8 cellular contexts compared by ENCODE assay signal in genomic region chr19:49148784-49149651, GRCh38. TPM values are rescaled to one million over a fixed set of nuclear protein-coding genes. Genes with fewer than 3 reads are reported as not detected.
DNase-seq lines count a peak whose midpoint lies in the region; ATAC-seq and TF ChIP-seq lines count a peak whose summit lies in the region.

No MANE protein-coding gene starts in this region.

- CTCF ChIA-PET in RWPE1 (lab: Yijun Ruan, JAX) = interaction anchor here (0.6 to 3.7 kb wide), 3 partner anchors 20 to 61 kb away, joined by 4 to 14 read pairs (median 5); no protein-coding TSS in a partner anchor

- H3K9me3 Mint-ChIP-seq in activated T-helper 2 cell treated with anti-CD3 and anti-CD28 coated beads, Interferon-gamma antibody, Interleukin-2, Interleukin-4, amounts not matched to agents 10 μg/mL and 5 μg/mL and 100 μg/mL, durations not matched to agents 14 hours and 24 hours and 36 hours = no peaks in the 10 kb centered on the region

- POLR2A ChIA-PET in RWPE1 (lab: Yijun Ruan, JAX; ENCODE audit: low non-redundant PET) = interaction anchor here (0.8 kb wide), 1 partner anchor 22 kb away, joined by 8 read pairs; no protein-coding TSS in a partner anchor

- no peak overlapping the region for H3K27ac Mint-ChIP-seq in activated T-helper 2 cell treated with anti-CD3 and anti-CD28 coated beads, Interferon-gamma antibody, Interleukin-2, Interleukin-4, amounts not matched to agents 10 μg/mL and 5 μg/mL and 100 μg/mL, durations not matched to agents 14 hours and 24 hours and 36 hours

- H3K27me3 Mint-ChIP-seq in activated T-helper 2 cell treated with anti-CD3 and anti-CD28 coated beads, Interferon-gamma antibody, Interleukin-2, Interleukin-4, amounts not matched to agents 10 μg/mL and 5 μg/mL and 100 μg/mL, durations not matched to agents 14 hours and 24 hours and 36 hours (ENCODE audit: low read depth) = peaks cover 60% of the 10 kb centered on the region

- DNase-seq in D341Med (ENCODE audit: low spot score) = peak; percentile 93
- DNase-seq in LHCN-M2 (ENCODE audit: low read depth) = peak; percentile 90
- DNase-seq in RWPE1 (ENCODE audit: low spot score) = peak; percentile 99
- DNase-seq in activated T-helper 2 cell treated with anti-CD3 and anti-CD28 coated beads, Interferon-gamma antibody, Interleukin-2, Interleukin-4, amounts not matched to agents 10 μg/mL and 5 μg/mL and 100 μg/mL, durations not matched to agents 14 hours and 24 hours and 36 hours (ENCODE audit: low spot score) = peak; percentile 79
- peak; percentile 73 for DNase-seq in fibroblast of gingiva (ENCODE audit: low read depth)
- DNase-seq in myocyte (ENCODE audit: low read depth) = peak; percentile 96
- peak; percentile 41 to 74 for DNase-seq in stimulated activated CD8-positive, alpha-beta memory T cell treated with anti-CD3 and anti-CD28 coated beads, Interleukin-7, amount 100 ng/mL, for 48 hours (ENCODE audit: extremely low read depth in 1 of 2, low read depth in 1 of 2)

- intact Hi-C loops in activated T-helper 2 cell treated with anti-CD3 and anti-CD28 coated beads, Interferon-gamma antibody, Interleukin-2, Interleukin-4, amounts not matched to agents 10 μg/mL and 5 μg/mL and 100 μg/mL, durations not matched to agents 14 hours and 24 hours and 36 hours (cut with micrococcal nuclease) = loop anchor here (5.0 to 10.0 kb wide), 4 partner anchors 37 to 154 kb away; partner anchors contain the start of genes GYS1, LIN7B and RUVBL2

- no peaks in the 10 kb centered on the region for H3K36me3 Mint-ChIP-seq in activated T-helper 2 cell treated with anti-CD3 and anti-CD28 coated beads, Interferon-gamma antibody, Interleukin-2, Interleukin-4, amounts not matched to agents 10 μg/mL and 5 μg/mL and 100 μg/mL, durations not matched to agents 14 hours and 24 hours and 36 hours (ENCODE audit: low read depth)

- TF ChIP-seq CTCF in RWPE1 (conservative IDR thresholded peaks at IDR 0.05; ENCODE audit: low read depth) = no peak

- H3K4me3 Mint-ChIP-seq in activated T-helper 2 cell treated with anti-CD3 and anti-CD28 coated beads, Interferon-gamma antibody, Interleukin-2, Interleukin-4, amounts not matched to agents 10 μg/mL and 5 μg/mL and 100 μg/mL, durations not matched to agents 14 hours and 24 hours and 36 hours (ENCODE audit: low read depth) = peak overlapping the region; percentile 71

- no peak for ATAC-seq in HG03521 (IDR thresholded peaks at IDR 0.05; ENCODE audit: unreplicated experiment)

- peaks cover 22% of the 10 kb centered on the region for H3K4me1 Mint-ChIP-seq in activated T-helper 2 cell treated with anti-CD3 and anti-CD28 coated beads, Interferon-gamma antibody, Interleukin-2, Interleukin-4, amounts not matched to agents 10 μg/mL and 5 μg/mL and 100 μg/mL, durations not matched to agents 14 hours and 24 hours and 36 hours (ENCODE audit: low read depth)

- peak overlapping the region; percentile 87 for H3K27ac ChIP-seq in RWPE1

RNA-seq across cellular contexts. Expression of gene HRC, which starts 6.2 kb away (rescaled TPM):
- total RNA-seq in LHCN-M2 (2014; rRNA removed) (2.2 TPM in 1 of 2 replicates, not detected in the other), myocyte (375 and 578 TPM in 2 replicates)
- 0.11 TPM for polyA plus RNA-seq in LHCN-M2 (2012)
- not detected in 2 replicates for total RNA-seq in activated T-helper 2 cell treated with anti-CD3 and anti-CD28 coated beads, Interferon-gamma antibody, Interleukin-2, Interleukin-4, amounts not matched to agents 10 μg/mL and 5 μg/mL and 100 μg/mL, durations not matched to agents 14 hours and 24 hours and 36 hours
- 80.4 TPM for polyA plus RNA-seq in myocyte (2012)

RNA-seq across cellular contexts. Expression of gene TRPM4, which starts 8.6 kb away (rescaled TPM):
- total RNA-seq in LHCN-M2 (2014; rRNA removed) (13.9 and 14.2 TPM in 2 replicates), myocyte (14.3 and 18.6 TPM in 2 replicates)
- 18.9 TPM for polyA plus RNA-seq in LHCN-M2 (2012)
- 1.3 and 1.9 TPM in 2 replicates for total RNA-seq in activated T-helper 2 cell treated with anti-CD3 and anti-CD28 coated beads, Interferon-gamma antibody, Interleukin-2, Interleukin-4, amounts not matched to agents 10 μg/mL and 5 μg/mL and 100 μg/mL, durations not matched to agents 14 hours and 24 hours and 36 hours
- 26.5 TPM for polyA plus RNA-seq in myocyte (2012)

RNA-seq across cellular contexts. Expression of gene PPFIA3, which starts 29.7 kb away (rescaled TPM):
- 7.9 and 9.8 TPM in 2 replicates for total RNA-seq in LHCN-M2 (2014; rRNA removed)
- polyA plus RNA-seq in LHCN-M2 (2012) = 5.4 TPM
- total RNA-seq in activated T-helper 2 cell treated with anti-CD3 and anti-CD28 coated beads, Interferon-gamma antibody, Interleukin-2, Interleukin-4, amounts not matched to agents 10 μg/mL and 5 μg/mL and 100 μg/mL, durations not matched to agents 14 hours and 24 hours and 36 hours = 3.6 and 5.0 TPM in 2 replicates
- 10.2 and 12.5 TPM in 2 replicates for total RNA-seq in myocyte
- 6.2 TPM for polyA plus RNA-seq in myocyte (2012)

RNA-seq across cellular contexts. Expression of gene C19orf73, which starts 30.1 kb away (rescaled TPM):
- 1.1 and 3.1 TPM in 2 replicates for total RNA-seq in LHCN-M2 (2014; rRNA removed)
- 1.0 TPM for polyA plus RNA-seq in LHCN-M2 (2012)
- total RNA-seq in activated T-helper 2 cell treated with anti-CD3 and anti-CD28 coated beads, Interferon-gamma antibody, Interleukin-2, Interleukin-4, amounts not matched to agents 10 μg/mL and 5 μg/mL and 100 μg/mL, durations not matched to agents 14 hours and 24 hours and 36 hours = 1.7 and 2.3 TPM in 2 replicates
- total RNA-seq in myocyte = not detected in 2 replicates
- polyA plus RNA-seq in myocyte (2012) = 1.3 TPM

RNA-seq across cellular contexts. Expression of gene LIN7B, which starts 34.8 kb away (rescaled TPM):
- 10.2 and 14.8 TPM in 2 replicates for total RNA-seq in LHCN-M2 (2014; rRNA removed)
- 17.5 TPM for polyA plus RNA-seq in LHCN-M2 (2012)
- total RNA-seq in activated T-helper 2 cell treated with anti-CD3 and anti-CD28 coated beads, Interferon-gamma antibody, Interleukin-2, Interleukin-4, amounts not matched to agents 10 μg/mL and 5 μg/mL and 100 μg/mL, durations not matched to agents 14 hours and 24 hours and 36 hours = 5.9 and 7.7 TPM in 2 replicates
- total RNA-seq in myocyte = 22.1 and 44.2 TPM in 2 replicates
- polyA plus RNA-seq in myocyte (2012) = 22.2 TPM

Comparison
In these comparisons a context has a peak if more than half of its experiments do, and no peak if none do; other contexts are left out.
1. RNA of gene HRC, which starts 6.2 kb away (total RNA-seq): 375 to 578 TPM in myocyte; 2.2 TPM in LHCN-M2 and not detected in activated T-helper 2 cell treated with anti-CD3 and anti-CD28 coated beads, Interferon-gamma antibody, Interleukin-2, Interleukin-4, amounts not matched to agents 10 μg/mL and 5 μg/mL and 100 μg/mL, durations not matched to agents 14 hours and 24 hours and 36 hours; every median in the first group is over 100 times any median in the second.
2. Peak in every context shown above with its lines, with median percentiles within 50 percentile points of each other: DNase-seq.